ENCODE assay signal across 8 cellular contexts in genomic region chr1:1614954-1615255, GRCh38. TPM values are rescaled to one million over a fixed set of nuclear protein-coding genes. Genes with fewer than 3 reads are reported as not detected.
DNase-seq lines count a peak whose midpoint lies in the region; ATAC-seq and TF ChIP-seq lines count a peak whose summit lies in the region.

No MANE protein-coding gene starts in this region.

- peaks cover 43% of the 10 kb centered on the region for H3K79me2 ChIP-seq in mammary epithelial cell (ENCODE audit: insufficient read depth, low read length)

- in situ Hi-C loops in mammary epithelial cell (cut with MboI; ENCODE audit: low sequenced_read_pairs in 2 of 2) = no loop called here

- BruUV-seq in mammary epithelial cell (replicated peaks; lab: Mats Ljungman, UMichigan) = no TSS peak

- H3K27ac ChIP-seq in heart right ventricle = peak overlapping the region in 9 of 10 donors; percentile 98 to 100 (median 100)
- peak overlapping the region; percentile 89 for H3K27ac ChIP-seq in mammary epithelial cell (ENCODE audit: insufficient read depth, low read depth, low read length)
- peak overlapping the region; percentile 100 for H3K27ac ChIP-seq in uterus

- intact Hi-C loops in heart right ventricle (cut with DNase I) (loop anchor here in 5 of 10 donors (2.0 to 5.0 kb wide), 2 partner anchors 38 to 40 kb away; partner anchors contain the start of gene SSU72 (in 1 of the 5)), Right ventricle myocardium superior (cut with DNase I) (loop anchor here (5.0 kb wide), 1 partner anchor 52 kb away; no protein-coding TSS in a partner anchor), mammary epithelial cell (cut with micrococcal nuclease) (loop anchor here (2.0 kb wide), 1 partner anchor 40 kb away; the partner anchor contains the start of gene SSU72), uterus (cut with DNase I; ENCODE audit: low total_unique reads) (no loop called here)

- peak overlapping the region; percentile 90 for H3K9ac ChIP-seq in mammary epithelial cell (ENCODE audit: insufficient read depth, low read length)

- H3K4me3 ChIP-seq in heart right ventricle (peak overlapping the region; percentile 89 to 100 (median 97)), mammary epithelial cell (replicated peaks in 1 of 3; ENCODE audit: insufficient read depth in 1 of 3, low read depth in 2 of 3, low read length in 3 of 3) (peak overlapping the region; percentile 91 to 99 (median 93)), mononuclear cell (ENCODE audit: low read length) (peak overlapping the region; percentile 95), uterus (peak overlapping the region; percentile 83 to 97)

- H3K36me3 ChIP-seq in heart right ventricle (peaks cover 0 to 24% (median 0%) of the 10 kb centered on the region in 9 donors), mammary epithelial cell (ENCODE audit: insufficient read depth, low read length) (no peaks in the 10 kb centered on the region), uterus (no peaks in the 10 kb centered on the region)

- H4K20me1 ChIP-seq in mammary epithelial cell (ENCODE audit: insufficient read depth, low read length) = no peaks in the 10 kb centered on the region

- peak overlapping the region; percentile 91 for H2AFZ ChIP-seq in mammary epithelial cell (ENCODE audit: low read depth, low read length)

- no peak for DNase-seq in heart right ventricle
- no peak for DNase-seq in Right ventricle myocardium superior
- no peak for DNase-seq in mammary epithelial cell
- DNase-seq in uterus = no peak
- DNase-seq in SIG-M5 treated with dmso at 0.1 percent for 504 hours (lab: John Stamatoyannopoulos, UW; ENCODE audit: unreplicated experiment) = no peak
- no peak for DNase-seq in NCI-H2227 treated with DMSO at 0.1 percent for 48 hours (lab: John Stamatoyannopoulos, UW)
- DNase-seq in NCI-H2029 treated with DMSO at 0.1 percent for 48 hours (lab: John Stamatoyannopoulos, UW) = no peak

- H3K4me1 ChIP-seq in heart right ventricle = peaks cover 7 to 49% (median 36%) of the 10 kb centered on the region in 9 donors
- H3K4me1 ChIP-seq in mammary epithelial cell (ENCODE audit: insufficient read depth, low read length) = peaks cover 17% of the 10 kb centered on the region
- peaks cover 27% of the 10 kb centered on the region for H3K4me1 ChIP-seq in mononuclear cell (ENCODE audit: insufficient read depth, low read length)
- H3K4me1 ChIP-seq in uterus = peaks cover 0 to 21% of the 10 kb centered on the region in 2 donors

- ATAC-seq in heart right ventricle = no peak
- ATAC-seq in Right ventricle myocardium superior (ENCODE audit: poor library complexity) = no peak

- 0 to 1% methylated on average over 23 of the region's 23 CpGs for WGBS in heart right ventricle, 2 donors
- 4% methylated on average over 10 of the region's 23 CpGs for WGBS in mammary epithelial cell (ENCODE audit: low coverage, missing lambda C conversion rate)

- no peaks in the 10 kb centered on the region for H3K27me3 ChIP-seq in heart right ventricle
- no peaks in the 10 kb centered on the region for H3K27me3 ChIP-seq in mammary epithelial cell (ENCODE audit: insufficient read depth, low read length)
- no peaks in the 10 kb centered on the region for H3K27me3 ChIP-seq in mononuclear cell (ENCODE audit: insufficient read depth, low read length)
- H3K27me3 ChIP-seq in uterus = no peaks in the 10 kb centered on the region

- no peak for TF ChIP-seq POLR2A in uterus (IDR thresholded peaks at IDR 0.05)

- H3K9me3 ChIP-seq in heart right ventricle (no peaks in the 10 kb centered on the region), mammary epithelial cell (replicated peaks; ENCODE audit: insufficient read depth, low read length) (no peaks in the 10 kb centered on the region), mononuclear cell (ENCODE audit: low read depth, low read length) (no peaks in the 10 kb centered on the region), uterus (no peaks in the 10 kb centered on the region)

- TF ChIP-seq CTCF in heart right ventricle (IDR thresholded peaks at IDR 0.05) (no peak), mammary epithelial cell (conservative IDR thresholded peaks at IDR 0.05 in 1 of 2, IDR thresholded peaks at IDR 0.05 in 1 of 2; ENCODE audit: extremely low read depth in 1 of 2, insufficient read depth in 1 of 2, low read depth in 1 of 2, low read length in 2 of 2) (no peak), uterus (IDR thresholded peaks at IDR 0.05) (no peak)

- peak overlapping the region; percentile 97 for H3K4me2 ChIP-seq in mammary epithelial cell (ENCODE audit: insufficient read depth, low read depth, low read length)

- CTCF ChIA-PET in mammary epithelial cell (lab: Charles Lee; ENCODE audit: low non-redundant PET) = no interaction called here

- dilution Hi-C loops in mammary epithelial cell (cut with HindIII; ENCODE audit: low sequenced_read_pairs) = loop anchor here (10.0 kb wide), 3 partner anchors 240 to 390 kb away; partner anchors contain the start of gene AURKAIP1

RNA-seq across cellular contexts. Expression of gene MIB2, which starts 0.4 kb away (rescaled TPM):
- total RNA-seq in heart right ventricle (100 to 1,000 TPM in 1 of 10 donors, 10 to 100 TPM in 9; 53.6 to 110 (median 74.7) TPM), Right ventricle myocardium superior (110 TPM), mammary epithelial cell (10 to 100 TPM; 44.8 to 48.5 TPM), mononuclear cell (23.1 TPM), uterus (10 to 100 TPM; 43.0 to 78.2 (median 57.6) TPM)
- polyA plus RNA-seq in heart right ventricle (100 to 1,000 TPM in 1 of 2 donors, 10 to 100 TPM in 1; 56.0 to 248 TPM), mammary epithelial cell (10.0 TPM)
- polyA minus RNA-seq in mammary epithelial cell = 2.8 TPM

RNA-seq across cellular contexts. Expression of gene FNDC10, which starts 15.0 kb away (rescaled TPM):
- total RNA-seq in heart right ventricle = 1 to 10 TPM in 8 of 10 donors, under 1 TPM in 2; 0.66 to 5.9 (median 2.3) TPM
- 1 to 10 TPM; 1.1 to 3.8 TPM for polyA plus RNA-seq in heart right ventricle
- total RNA-seq in Right ventricle myocardium superior = 2.0 TPM
- 10 to 100 TPM in 1 of 2 donors, 1 to 10 TPM in 1; 3.5 to 16.8 TPM for total RNA-seq in mammary epithelial cell
- 6.0 TPM for polyA plus RNA-seq in mammary epithelial cell
- 3.7 TPM for polyA minus RNA-seq in mammary epithelial cell
- total RNA-seq in mononuclear cell = 1.2 TPM
- total RNA-seq in uterus = under 1 TPM in 2 of 4 donors, not detected in 2; 0.40 to 0.48 TPM

RNA-seq across cellular contexts. Expression of gene MMP23B, which starts 17.1 kb away (rescaled TPM):
- total RNA-seq in heart right ventricle (10 to 100 TPM; 21.5 to 87.0 (median 63.1) TPM), Right ventricle myocardium superior (25.1 TPM), mammary epithelial cell (1 to 10 TPM; 1.0 to 2.3 TPM), mononuclear cell (1.3 TPM), uterus (10 to 100 TPM; 10.0 to 97.3 (median 43.7) TPM)
- polyA plus RNA-seq in heart right ventricle (100 to 1,000 TPM in 1 of 2 donors, 10 to 100 TPM in 1; 14.2 to 113 TPM), mammary epithelial cell (not detected)
- not detected for polyA minus RNA-seq in mammary epithelial cell

RNA-seq across cellular contexts. Expression of gene SSU72, which starts 40.2 kb away (rescaled TPM):
- total RNA-seq in heart right ventricle (100 to 1,000 TPM in 4 of 10 donors, 10 to 100 TPM in 6; 73.8 to 138 (median 77.9) TPM), Right ventricle myocardium superior (106 TPM), mammary epithelial cell (100 to 1,000 TPM in 1 of 2 donors, 10 to 100 TPM in 1; 77.5 to 125 TPM), mononuclear cell (47.9 TPM), uterus (100 to 1,000 TPM in 2 of 4 donors, 10 to 100 TPM in 2; 44.0 to 273 (median 78.4) TPM)
- polyA plus RNA-seq in heart right ventricle (100 to 1,000 TPM in 1 of 2 donors, 10 to 100 TPM in 1; 96.3 to 122 TPM), mammary epithelial cell (110 TPM)
- 105 TPM for polyA minus RNA-seq in mammary epithelial cell

RNA-seq across cellular contexts. Expression of gene CDK11B, which starts 43.9 kb away (rescaled TPM):
- total RNA-seq in heart right ventricle = 10 to 100 TPM; 20.9 to 30.4 (median 23.8) TPM
- polyA plus RNA-seq in heart right ventricle = 10 to 100 TPM; 31.4 to 34.1 TPM
- total RNA-seq in Right ventricle myocardium superior = 23.6 TPM
- total RNA-seq in mammary epithelial cell = 10 to 100 TPM in 1 of 2 donors, 1 to 10 TPM in 1; 5.8 to 28.1 TPM
- polyA plus RNA-seq in mammary epithelial cell = 3.5 TPM
- 13.5 TPM for polyA minus RNA-seq in mammary epithelial cell
- total RNA-seq in mononuclear cell = 9.3 TPM
- 10 to 100 TPM in 2 of 4 donors, 1 to 10 TPM in 2; 6.8 to 28.5 (median 11.8) TPM for total RNA-seq in uterus
